In the genomic region with DNA sequence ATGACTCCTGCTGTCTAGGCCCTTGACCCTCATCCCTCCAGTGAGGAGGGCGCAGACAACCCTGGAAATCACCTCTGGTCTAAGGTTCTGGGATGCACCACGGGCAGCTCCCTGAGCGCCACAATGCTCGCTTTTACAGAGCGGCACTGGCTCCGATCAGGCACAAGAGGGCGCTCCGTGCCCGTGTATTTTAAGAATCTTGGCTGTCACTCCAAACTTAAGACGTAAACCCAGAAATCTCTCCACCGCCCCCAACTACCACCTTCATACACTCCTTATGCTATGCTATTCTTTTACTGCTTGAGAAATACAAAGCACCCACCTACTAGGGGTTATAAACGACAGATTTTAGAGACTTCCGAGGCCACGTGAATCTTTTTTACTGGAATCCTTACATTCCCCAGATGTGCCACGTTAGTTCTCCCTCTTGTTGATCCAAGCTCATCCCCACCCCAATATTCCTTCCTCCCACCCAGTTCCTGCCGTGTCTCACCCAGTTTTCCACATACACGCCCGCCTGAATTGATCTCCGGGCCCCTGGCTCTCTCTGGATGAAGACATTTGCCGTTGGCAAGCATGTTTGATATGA, we compare ENCODE assay signal across 8 cellular contexts.
DNase-seq lines count a peak whose midpoint lies in the region; ATAC-seq and TF ChIP-seq lines count a peak whose summit lies in the region.

No MANE protein-coding gene starts in this region.

- ATAC-seq in HG03565 (IDR thresholded peaks at IDR 0.05; ENCODE audit: unreplicated experiment) (no peak), HG03571 (IDR thresholded peaks at IDR 0.05; ENCODE audit: unreplicated experiment) (no peak)

- no peak for DNase-seq in AG09319 (ENCODE audit: extremely low read depth, low read depth)
- peak; percentile 49 for DNase-seq in HT1080 (ENCODE audit: low read depth)
- peak; percentile 38 for DNase-seq in RPMI7951 (ENCODE audit: low read depth)
- peak; percentile 48 for DNase-seq in epithelial cell of esophagus (ENCODE audit: low read depth)

- no peak overlapping the region for H3K4me3 Mint-ChIP-seq in nephron

- H3K36me3 Mint-ChIP-seq in nephron (ENCODE audit: low read depth): no peaks in the 10 kb centered on the region

- H3K4me1 Mint-ChIP-seq in nephron: no peaks in the 10 kb centered on the region

- H3K27me3 Mint-ChIP-seq in nephron (ENCODE audit: low read depth): peaks cover 79% of the 10 kb centered on the region

- H3K27ac Mint-ChIP-seq in nephron: no peak overlapping the region

- no peaks in the 10 kb centered on the region for H3K9me3 Mint-ChIP-seq in nephron

- no peak overlapping the region for H3K4me3 ChIP-seq in epithelial cell of esophagus (ENCODE audit: low read length)

- TF ChIP-seq CTCF in AG09319 (IDR thresholded peaks at IDR 0.05; ENCODE audit: low read depth, low read length) (peak; percentile 72), GM12873 (IDR thresholded peaks at IDR 0.05; ENCODE audit: insufficient read depth, low read depth, low read length, missing control alignments) (peak; percentile 82), epithelial cell of esophagus (IDR thresholded peaks at IDR 0.05; ENCODE audit: insufficient read depth, low read depth, low read length, missing control alignments) (peak; percentile 80), nephron (IDR thresholded peaks at IDR 0.05; ENCODE audit: unreplicated experiment in 3 of 3) (peak; percentile 84 to 91 (median 91))
